29 cellular contexts compared by ENCODE assay signal in the genomic region with DNA sequence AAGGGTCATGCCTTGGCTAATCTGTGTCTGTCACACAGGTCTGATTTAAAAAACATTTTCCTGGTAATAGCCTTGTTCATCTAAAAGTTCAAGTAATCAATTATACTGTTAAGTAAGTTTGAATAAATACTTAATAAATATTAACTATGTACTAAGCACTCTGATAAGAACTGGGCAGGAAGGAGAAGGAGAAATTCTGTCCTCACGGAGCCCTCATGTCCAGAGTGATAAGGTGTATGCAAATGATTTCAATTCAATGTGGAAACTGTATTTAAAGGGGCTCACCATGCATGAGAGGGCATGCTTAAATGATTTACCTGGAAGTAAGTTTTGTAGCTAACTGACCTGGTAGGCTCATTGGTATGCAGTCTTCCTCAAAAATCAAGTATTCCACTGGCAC.
"Had no signal": no experiment of that assay in that cellular context is flagged by ENCODE, and none has a peak within 500 bp of the region (broad histone marks: within the 10 kb centered on the region; RNA-seq: fewer than 3 reads in every experiment).

No MANE protein-coding gene starts in this region.

- H3K4me1 ChIP-seq: esophagus muscularis mucosa, foreskin keratinocyte, gastrocnemius medialis had no signal

- DNase-seq: activated CD4-positive, alpha-beta memory T cell treated with anti-CD3 and anti-CD28 coated beads for 36 hours; activated CD4-positive, alpha-beta T cell treated with anti-CD3 and anti-CD28 coated beads for 36 hours; activated CD4-positive, alpha-beta T cell treated with anti-CD3 and anti-CD28 coated beads, Interleukin-2, amount 10 ng/mL, durations not matched to agents 24 days and 14 days; activated CD4-positive, CD25-positive, alpha-beta regulatory T cell; activated CD4-positive, CD25-positive, alpha-beta regulatory T cell treated with anti-CD3 and anti-CD28 coated beads, Interleukin-2, amount 50 U/mL, for 72 hours; activated CD8-positive, alpha-beta memory T cell treated with anti-CD3 and anti-CD28 coated beads for 24 hours; activated effector memory CD4-positive, alpha-beta T cell treated with Interleukin-2 at 50 U/mL for 16 hours; activated gamma-delta T cell treated with Interleukin-2 at 50 U/mL for 16 hours; activated naive CD4-positive, alpha-beta T cell treated with anti-CD3 and anti-CD28 coated beads, Interleukin-2, amount 50 U/mL, for 16 hours; activated naive CD4-positive, alpha-beta T cell treated with Interleukin-2 at 50 U/mL for 16 hours; activated T-cell treated with anti-CD3 and anti-CD28 coated beads, Interleukin-2, amount 50 U/mL, for 4 hours; amniotic stem cell; anterior cingulate cortex; brain microvascular endothelial cell; dorsolateral prefrontal cortex; effector CD4-positive, alpha-beta T cell; effector memory CD8-positive, alpha-beta T cell; erythroblast; foreskin keratinocyte; gastrocnemius medialis; glutamatergic neuron; T-helper 1 cell; T-helper 17 cell; T1000 had no signal

- H3K4me3 ChIP-seq: coronary artery, dorsolateral prefrontal cortex, esophagus muscularis mucosa, gastrocnemius medialis had no signal

- ATAC-seq: activated CD4-positive, alpha-beta T cell treated with anti-CD3 and anti-CD28 coated beads for 36 hours; activated T-cell treated with anti-CD3 and anti-CD28 coated beads, Interleukin-2, amount 50 U/mL, for 4 hours; activated T-helper 17 cell treated with anti-CD3 and anti-CD28 coated beads, Interleukin-2, amount 50 U/mL, for 72 hours; effector memory CD8-positive, alpha-beta T cell; foreskin keratinocyte; gastrocnemius medialis; T-helper 17 cell had no signal

- H3K27ac ChIP-seq: brain microvascular endothelial cell, coronary artery, dorsolateral prefrontal cortex, esophagus muscularis mucosa, foreskin keratinocyte, gastrocnemius medialis had no signal

- H3K27me3 ChIP-seq: brain microvascular endothelial cell, esophagus muscularis mucosa, gastrocnemius medialis had no signal

- FAIRE-seq: astrocyte, bronchial epithelial cell had no signal

- H3K9me3 ChIP-seq: esophagus muscularis mucosa, gastrocnemius medialis had no signal

- H3K36me3 ChIP-seq: brain microvascular endothelial cell, esophagus muscularis mucosa, gastrocnemius medialis had no signal
